7 cellular contexts compared by ENCODE assay signal in the genomic region with DNA sequence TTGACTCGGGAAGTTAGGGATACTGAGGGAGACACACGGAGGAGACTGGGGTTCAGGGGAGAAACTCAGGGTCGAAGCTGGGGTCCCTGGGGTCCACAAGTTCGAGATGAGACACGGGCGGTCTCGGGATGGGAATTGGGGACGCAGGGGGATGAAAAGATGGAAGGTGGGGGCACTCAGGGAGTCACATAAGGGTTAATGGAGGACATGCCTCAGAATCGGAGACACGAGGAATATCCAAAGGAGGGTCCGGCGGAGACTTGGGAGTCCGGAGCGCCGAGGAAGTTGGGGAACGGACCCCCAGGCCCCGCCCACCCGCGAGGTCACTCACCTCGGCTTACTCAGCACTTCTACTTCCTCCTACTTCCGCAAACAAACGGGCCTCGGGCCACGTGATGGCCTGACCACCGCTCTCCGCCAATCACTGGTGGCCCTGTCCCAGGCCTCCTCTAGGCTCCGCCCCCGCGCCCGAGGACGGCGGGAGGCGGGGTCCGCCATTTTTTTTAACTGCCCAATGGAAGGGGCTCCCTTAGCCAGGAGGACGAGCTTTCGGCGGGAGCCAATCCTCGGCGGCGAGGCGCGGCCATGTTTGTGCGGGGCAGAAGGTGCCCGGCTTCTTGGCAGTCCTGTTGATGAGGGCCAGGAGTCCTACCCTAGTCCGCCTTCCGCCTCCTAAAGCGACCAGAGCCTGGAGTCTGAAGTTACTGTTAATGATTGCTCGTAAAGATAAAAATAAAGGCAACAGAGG. TPM values are rescaled to one million over a fixed set of nuclear protein-coding genes. Genes with fewer than 3 reads are reported as not detected.
A peak's percentile ranks its signal among the peaks of the same experiment; 100 is the strongest.
DNase-seq lines count a peak whose midpoint lies in the region; ATAC-seq, FAIRE-seq and TF ChIP-seq lines count a peak whose summit lies in the region.

A gene with protein sequence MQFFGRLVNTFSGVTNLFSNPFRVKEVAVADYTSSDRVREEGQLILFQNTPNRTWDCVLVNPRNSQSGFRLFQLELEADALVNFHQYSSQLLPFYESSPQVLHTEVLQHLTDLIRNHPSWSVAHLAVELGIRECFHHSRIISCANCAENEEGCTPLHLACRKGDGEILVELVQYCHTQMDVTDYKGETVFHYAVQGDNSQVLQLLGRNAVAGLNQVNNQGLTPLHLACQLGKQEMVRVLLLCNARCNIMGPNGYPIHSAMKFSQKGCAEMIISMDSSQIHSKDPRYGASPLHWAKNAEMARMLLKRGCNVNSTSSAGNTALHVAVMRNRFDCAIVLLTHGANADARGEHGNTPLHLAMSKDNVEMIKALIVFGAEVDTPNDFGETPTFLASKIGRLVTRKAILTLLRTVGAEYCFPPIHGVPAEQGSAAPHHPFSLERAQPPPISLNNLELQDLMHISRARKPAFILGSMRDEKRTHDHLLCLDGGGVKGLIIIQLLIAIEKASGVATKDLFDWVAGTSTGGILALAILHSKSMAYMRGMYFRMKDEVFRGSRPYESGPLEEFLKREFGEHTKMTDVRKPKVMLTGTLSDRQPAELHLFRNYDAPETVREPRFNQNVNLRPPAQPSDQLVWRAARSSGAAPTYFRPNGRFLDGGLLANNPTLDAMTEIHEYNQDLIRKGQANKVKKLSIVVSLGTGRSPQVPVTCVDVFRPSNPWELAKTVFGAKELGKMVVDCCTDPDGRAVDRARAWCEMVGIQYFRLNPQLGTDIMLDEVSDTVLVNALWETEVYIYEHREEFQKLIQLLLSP (minus strand): TSS at position 378 of the 748 bp plus-strand sequence. CDS start 12,404 bp downstream, outside the sequence.

- peak in 1 of 4 donors; percentile 37 for TF ChIP-seq EP300 in sigmoid colon (IDR thresholded peaks at IDR 0.05)

- FAIRE-seq in TTC549 (lab: Jason Lieb, UNC) = peak; percentile 88

- H3K4me1 ChIP-seq in body of pancreas (peaks cover 31% of the 10 kb centered on the region), sigmoid colon (peaks cover 0 to 31% (median 29%) of the 10 kb centered on the region in 4 donors)

- peak; percentile 69 for ATAC-seq in GM18519 (IDR thresholded peaks at IDR 0.05; ENCODE audit: low FRiP score, unreplicated experiment)
- peak; percentile 74 for ATAC-seq in HG03064 (IDR thresholded peaks at IDR 0.05; ENCODE audit: low read depth, unreplicated experiment)
- ATAC-seq in body of pancreas = peak; percentile 96

- DNase-seq in NCI-H2107 treated with DMSO at 0.1 percent for 48 hours (lab: John Stamatoyannopoulos, UW; ENCODE audit: unreplicated experiment) (peak; percentile 89), body of pancreas (peak; percentile 99), iPS DF 19.7 (ENCODE audit: low read depth, low spot score) (peak; percentile 96), sigmoid colon (peak; percentile 99)

- 0 to 1% methylated on average over 25 to 48 of the region's 48 CpGs for WGBS in body of pancreas, 2 donors
- 0 to 1% methylated on average over 48 of the region's 48 CpGs for WGBS in sigmoid colon, 2 donors

- H3K9me3 ChIP-seq in body of pancreas = no peaks in the 10 kb centered on the region
- H3K9me3 ChIP-seq in sigmoid colon = no peaks in the 10 kb centered on the region

- no peak for TF ChIP-seq CTCF in body of pancreas (IDR thresholded peaks at IDR 0.05)
- TF ChIP-seq CTCF in sigmoid colon (IDR thresholded peaks at IDR 0.05) = no peak

- no peaks in the 10 kb centered on the region for H3K36me3 ChIP-seq in body of pancreas (replicated peaks in 1 of 2; ENCODE audit: insufficient read depth in 1 of 2, low read depth in 2 of 2)
- no peaks in the 10 kb centered on the region for H3K36me3 ChIP-seq in sigmoid colon

- peak within 1 kb of the TSS; percentile 80 to 88 (median 86) for H3K27ac ChIP-seq in body of pancreas
- peak within 1 kb of the TSS; percentile 79 to 92 (median 87) for H3K27ac ChIP-seq in sigmoid colon

- H3K4me3 ChIP-seq in body of pancreas = peak within 1 kb of the TSS; percentile 24 to 80
- peak within 1 kb of the TSS; percentile 36 to 64 (median 58) for H3K4me3 ChIP-seq in sigmoid colon

- H3K27me3 ChIP-seq in body of pancreas (no peaks in the 10 kb centered on the region), sigmoid colon (no peaks in the 10 kb centered on the region)

- peak in 2 of 3 donors; percentile 59 to 72 for TF ChIP-seq POLR2A in body of pancreas (IDR thresholded peaks at IDR 0.05)
- TF ChIP-seq POLR2A in sigmoid colon (IDR thresholded peaks at IDR 0.05) = no peak

- intact Hi-C loops in body of pancreas (cut with DNase I) = no loop called here
- intact Hi-C loops in sigmoid colon (cut with DNase I) = loop anchor here (2.0 to 10.0 kb wide), 3 partner anchors 19 to 337 kb away; a partner anchor contains a TSS

RNA-seq across cellular contexts. Expression of the gene that starts here (rescaled TPM):
- total RNA-seq in body of pancreas = 10 to 100 TPM; 41.5 to 68.0 TPM
- total RNA-seq in sigmoid colon = 10 to 100 TPM; 10.7 to 36.2 (median 26.5) TPM
- polyA plus RNA-seq in sigmoid colon = 10 to 100 TPM in 1 of 3 donors, 1 to 10 TPM in 2; 6.6 to 21.1 (median 8.6) TPM

Comparison
In these comparisons a context has a peak if more than half of its experiments do, and no peak if none do; other contexts are left out.
1. Peak in every context shown above with its lines: DNase-seq, ATAC-seq, H3K4me3 ChIP-seq and H3K27ac ChIP-seq.
2. POLR2A ChIP-seq: peak in body of pancreas (2 of 3); none in sigmoid colon (0 of 2).